Comparison of ENCODE assay signal across 8 cellular contexts in genomic region chr6:41006217-41006616, GRCh38. TPM values are rescaled to one million over a fixed set of nuclear protein-coding genes. Genes with fewer than 3 reads are reported as not detected.
A peak's percentile ranks its signal among the peaks of the same experiment; 100 is the strongest.
DNase-seq lines count a peak whose midpoint lies in the region; TF ChIP-seq lines count a peak whose summit lies in the region.
"Not testable (repeated sequence)": the region's sequence is repeated elsewhere in the genome, so short reads cannot be mapped to it uniquely, and the experiment has no call there.

No MANE protein-coding gene starts in this region.

- WGBS in hepatocyte (ENCODE audit: low lambda C conversion rate, missing lambda C conversion rate) = 12% methylated on average over 7 of the region's 7 CpGs

- H3K27me3 Mint-ChIP-seq in type B pancreatic cell = not testable (repeated sequence)

- H3K4me3 ChIP-seq in Karpas-422 (ENCODE audit: low read length); OCI-LY1 (ENCODE audit: low read depth, low read length, poor library complexity, severe bottlenecking); cardiac fibroblast (replicated peaks in 1 of 2; ENCODE audit: low read depth in 2 of 2, low read length in 2 of 2); hepatocyte; retinal pigment epithelial cell (ENCODE audit: low read length): not testable (repeated sequence)

- H3K27ac Mint-ChIP-seq in type B pancreatic cell = not testable (repeated sequence)

- H3F3A ChIP-seq in OCI-LY1 (ENCODE audit: insufficient read depth, low read length) = not testable (repeated sequence)

- H3K4me1 Mint-ChIP-seq in type B pancreatic cell (ENCODE audit: unreplicated experiment) = peaks cover 10% of the 10 kb centered on the region

- H3K27ac ChIP-seq in Karpas-422 (ENCODE audit: low read length); OCI-LY1 (ENCODE audit: low read depth, low read length, poor library complexity, severe bottlenecking); hepatocyte: not testable (repeated sequence)

- H3K4me1 ChIP-seq in Karpas-422 (ENCODE audit: low read length); OCI-LY1 (ENCODE audit: insufficient read depth, low read length, severe bottlenecking); hepatocyte (ENCODE audit: insufficient read depth): not testable (repeated sequence)

- not testable (repeated sequence) for H3K9me3 Mint-ChIP-seq in type B pancreatic cell

- H3K79me2 ChIP-seq in Karpas-422 (ENCODE audit: low read length); OCI-LY1 (ENCODE audit: insufficient read depth, low read length); hepatocyte: not testable (repeated sequence)

- H3K36me3 Mint-ChIP-seq in type B pancreatic cell = not testable (repeated sequence)

- H3K36me3 ChIP-seq in Karpas-422 (ENCODE audit: insufficient read depth, low read length); OCI-LY1 (ENCODE audit: insufficient read depth, low read length); hepatocyte (replicated peaks; ENCODE audit: insufficient read depth, low read depth): not testable (repeated sequence)

- not testable (repeated sequence) for H3K4me3 Mint-ChIP-seq in type B pancreatic cell

- not testable (repeated sequence) for H3K9me2 ChIP-seq in Karpas-422 (replicated peaks; ENCODE audit: insufficient read depth, low read length); OCI-LY1 (ENCODE audit: low read depth, low read length); hepatocyte (replicated peaks; ENCODE audit: insufficient read depth)

- TF ChIP-seq CTCF in OCI-LY1 (IDR thresholded peaks at IDR 0.05; ENCODE audit: low read length) (peak; percentile 56), cardiac fibroblast (IDR thresholded peaks at IDR 0.05; ENCODE audit: low read depth, low read length) (peak; percentile 46), hepatocyte (IDR thresholded peaks at IDR 0.05; ENCODE audit: poor library complexity) (peak; percentile 60), retinal pigment epithelial cell (conservative IDR thresholded peaks at IDR 0.05; ENCODE audit: low read depth, low read length) (peak; percentile 56), type B pancreatic cell (conservative IDR thresholded peaks at IDR 0.05) (peak; percentile 81)

- H4K20me1 ChIP-seq in Karpas-422 (ENCODE audit: insufficient read depth, low read depth, low read length); OCI-LY1 (ENCODE audit: insufficient read depth, low read length); hepatocyte (ENCODE audit: insufficient read depth, poor library complexity, severe bottlenecking): not testable (repeated sequence)

- not testable (repeated sequence) for H3K27me3 ChIP-seq in Karpas-422 (ENCODE audit: low read length); OCI-LY1 (ENCODE audit: insufficient read depth, low read length); hepatocyte

- not testable (repeated sequence) for H3K9ac ChIP-seq in Karpas-422 (ENCODE audit: low read length); OCI-LY1 (ENCODE audit: low read length)

- not testable (repeated sequence) for H3K4me2 ChIP-seq in Karpas-422 (ENCODE audit: low read depth, low read length, poor library complexity, severe bottlenecking); OCI-LY1 (ENCODE audit: low read length); hepatocyte

- not testable (repeated sequence) for H3K9me3 ChIP-seq in Karpas-422 (ENCODE audit: low read length); OCI-LY1 (ENCODE audit: low read length); hepatocyte (ENCODE audit: low read depth)

- H2AFZ ChIP-seq in Karpas-422 (ENCODE audit: low read length); OCI-LY1 (ENCODE audit: low read length); hepatocyte: not testable (repeated sequence)

- DNase-seq in GM03348 (ENCODE audit: low spot score) (peak; percentile 24), Karpas-422 (peak; percentile 85), cardiac fibroblast (ENCODE audit: low read depth in 2 of 2) (peak; percentile 73 to 76), hepatocyte (ENCODE audit: low spot score) (peak; percentile 69)
- peak; percentile 46 for DNase-seq in activated CD4-positive, alpha-beta T cell treated with anti-CD3 and anti-CD28 coated beads, Interleukin-2, amount 50 U/mL, for 1 hour
- not testable (repeated sequence) for DNase-seq in retinal pigment epithelial cell (ENCODE audit: low read depth); type B pancreatic cell (ENCODE audit: extremely low spot score, unreplicated experiment)

RNA-seq across cellular contexts. Expression of gene UNC5CL, which starts 32.8 kb away (rescaled TPM):
- total RNA-seq in Karpas-422 (2014; rRNA removed; shearing (Covaris generic); ENCODE audit: low replicate concordance) = 1.1 and 3.3 TPM in 2 replicates
- total RNA-seq in hepatocyte = 38.1 and 42.9 TPM in 2 replicates
- polyA plus RNA-seq in hepatocyte = 37.1 and 41.3 TPM in 2 replicates
- 3.1 and 5.1 TPM in 2 replicates for total RNA-seq in type B pancreatic cell (ENCODE audit: low replicate concordance)

RNA-seq across cellular contexts. Expression of gene TSPO2, which starts 36.0 kb away (rescaled TPM):
- total RNA-seq in Karpas-422 (2014; rRNA removed; shearing (Covaris generic); ENCODE audit: low replicate concordance) = not detected in 2 replicates
- total RNA-seq in hepatocyte (0.27 TPM in 1 of 2 replicates, not detected in the other), type B pancreatic cell (ENCODE audit: low replicate concordance) (not detected in 2 replicates)
- 0.36 and 2.7 TPM in 2 replicates for polyA plus RNA-seq in hepatocyte

RNA-seq across cellular contexts. Expression of gene APOBEC2, which starts 46.8 kb away (rescaled TPM):
- total RNA-seq in Karpas-422 (2014; rRNA removed; shearing (Covaris generic); ENCODE audit: low replicate concordance) = not detected in 2 replicates
- total RNA-seq in hepatocyte = 2.9 and 3.1 TPM in 2 replicates
- 2.8 and 4.3 TPM in 2 replicates for polyA plus RNA-seq in hepatocyte
- 0.64 and 1.5 TPM in 2 replicates for total RNA-seq in type B pancreatic cell (ENCODE audit: low replicate concordance)
